11 cellular contexts compared by ENCODE assay signal in genomic region chr6:156131221-156131903, GRCh38.
DNase-seq lines count a peak whose midpoint lies in the region; ATAC-seq and TF ChIP-seq lines count a peak whose summit lies in the region.
"Had no signal": no experiment of that assay in that cellular context is flagged by ENCODE, and none has a peak within 500 bp of the region (broad histone marks: within the 10 kb centered on the region; RNA-seq: fewer than 3 reads in every experiment).

No MANE protein-coding gene starts in this region.

- H3K27ac ChIP-seq in left lung = no peak overlapping the region
- H3K27ac ChIP-seq: foreskin keratinocyte had no signal

- no peaks in the 10 kb centered on the region for H3K4me1 ChIP-seq in left lung
- H3K4me1 ChIP-seq: foreskin keratinocyte had no signal

- no peak overlapping the region for H3K4me3 ChIP-seq in left lung

- ATAC-seq in GM18858 (IDR thresholded peaks at IDR 0.05; ENCODE audit: unreplicated experiment) (peak; percentile 91), GM21529 (IDR thresholded peaks at IDR 0.05; ENCODE audit: unreplicated experiment) (peak; percentile 98), HG03432 (IDR thresholded peaks at IDR 0.05; ENCODE audit: unreplicated experiment) (peak; percentile 98), left lung (peak; percentile 39)
- ATAC-seq: foreskin keratinocyte had no signal

- H3K27me3 ChIP-seq in left lung = no peaks in the 10 kb centered on the region
- H3K27me3 ChIP-seq: foreskin keratinocyte had no signal

- TF ChIP-seq CTCF in left lung (IDR thresholded peaks at IDR 0.05) = no peak

- H3K9me3 ChIP-seq in left lung = peaks cover 0 to 13% of the 10 kb centered on the region in 2 donors

- intact Hi-C loops in left lung (cut with DNase I) = no loop called here

- no peaks in the 10 kb centered on the region for H3K36me3 ChIP-seq in left lung

- DNase-seq in left lung = no peak
- no peak for DNase-seq in cerebellum (ENCODE audit: low spot score)
- DNase-seq in NCI-H2227 (lab: John Stamatoyannopoulos, UW; ENCODE audit: unreplicated experiment) = no peak
- no peak for DNase-seq in nucleus accumbens (lab: John Stamatoyannopoulos, UW)
- no peak for DNase-seq in NK-92 (lab: John Stamatoyannopoulos, UW; ENCODE audit: unreplicated experiment)
- DNase-seq: foreskin keratinocyte; NCI-H1092; stimulated activated CD4-positive, alpha-beta T cell treated with anti-CD3 and anti-CD28 coated beads, Interleukin-2, amount 100 ng/mL, for 24 hours had no signal

Comparison
In these comparisons a context has a peak if more than half of its experiments do, and no peak if none do; other contexts are left out.
1. ATAC-seq: peak in every context shown above with its lines; median percentile 98 in GM21529; 98 in HG03432; 91 in GM18858; 39 in left lung.